In genomic region chr2:33444961-33445360, GRCh38 we compare ENCODE assay signal across 3 cellular contexts.
TF ChIP-seq lines count a peak whose summit lies in the region.

No MANE protein-coding gene starts in this region.

TF ChIP-seq in SK-N-SH, 30 proteins besides CTCF, POLR2A, EP300 and RAD21:
- no peak for TF ChIP-seq RFX5 (IDR thresholded peaks at IDR 0.05; ENCODE audit: low read length)
- no peak for TF ChIP-seq TEAD4 (IDR thresholded peaks at IDR 0.05; ENCODE audit: borderline replicate concordance, insufficient read depth)
- TF ChIP-seq IRF3 (IDR thresholded peaks at IDR 0.05; ENCODE audit: low read depth, low read length): no peak
- TF ChIP-seq, protein P1, sequence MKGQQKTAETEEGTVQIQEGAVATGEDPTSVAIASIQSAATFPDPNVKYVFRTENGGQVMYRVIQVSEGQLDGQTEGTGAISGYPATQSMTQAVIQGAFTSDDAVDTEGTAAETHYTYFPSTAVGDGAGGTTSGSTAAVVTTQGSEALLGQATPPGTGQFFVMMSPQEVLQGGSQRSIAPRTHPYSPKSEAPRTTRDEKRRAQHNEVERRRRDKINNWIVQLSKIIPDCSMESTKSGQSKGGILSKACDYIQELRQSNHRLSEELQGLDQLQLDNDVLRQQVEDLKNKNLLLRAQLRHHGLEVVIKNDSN (IDR thresholded peaks at IDR 0.05; ENCODE audit: borderline replicate concordance, low read depth): no peak
- TF ChIP-seq POLR2AphosphoS5 (IDR thresholded peaks at IDR 0.05; ENCODE audit: low read depth, low read length): no peak
- TF ChIP-seq, protein P2, sequence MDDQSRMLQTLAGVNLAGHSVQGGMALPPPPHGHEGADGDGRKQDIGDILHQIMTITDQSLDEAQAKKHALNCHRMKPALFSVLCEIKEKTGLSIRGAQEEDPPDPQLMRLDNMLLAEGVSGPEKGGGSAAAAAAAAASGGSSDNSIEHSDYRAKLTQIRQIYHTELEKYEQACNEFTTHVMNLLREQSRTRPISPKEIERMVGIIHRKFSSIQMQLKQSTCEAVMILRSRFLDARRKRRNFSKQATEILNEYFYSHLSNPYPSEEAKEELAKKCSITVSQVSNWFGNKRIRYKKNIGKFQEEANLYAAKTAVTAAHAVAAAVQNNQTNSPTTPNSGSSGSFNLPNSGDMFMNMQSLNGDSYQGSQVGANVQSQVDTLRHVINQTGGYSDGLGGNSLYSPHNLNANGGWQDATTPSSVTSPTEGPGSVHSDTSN (IDR thresholded peaks at IDR 0.05): no peak
- TF ChIP-seq MAX (IDR thresholded peaks at IDR 0.05; ENCODE audit: low read depth): no peak
- no peak for TF ChIP-seq TCF12 (IDR thresholded peaks at IDR 0.05)
- no peak for TF ChIP-seq NFIC (IDR thresholded peaks at IDR 0.05; ENCODE audit: borderline replicate concordance)
- no peak for TF ChIP-seq NRF1 (IDR thresholded peaks at IDR 0.05; ENCODE audit: low read depth, low read length)
- no peak for TF ChIP-seq RXRA (IDR thresholded peaks at IDR 0.05; ENCODE audit: borderline replicate concordance, low read depth)

TF ChIP-seq in SK-N-SH treated with all-trans-retinoic acid at 6 μM for 48 hours, 23 proteins besides CTCF, POLR2A, EP300 and RAD21:
- TF ChIP-seq ZC3H10 (CRISPR knock-in tag; IDR thresholded peaks at IDR 0.05) (no peak), BACH2 (CRISPR knock-in tag; IDR thresholded peaks at IDR 0.05; ENCODE audit: borderline replicate concordance) (no peak), TOX (CRISPR knock-in tag; IDR thresholded peaks at IDR 0.05; ENCODE audit: borderline replicate concordance) (no peak), CSDC2 (CRISPR knock-in tag; IDR thresholded peaks at IDR 0.05) (no peak), PPARA (CRISPR knock-in tag; IDR thresholded peaks at IDR 0.05; ENCODE audit: borderline replicate concordance) (no peak), ZNF8 (CRISPR knock-in tag; IDR thresholded peaks at IDR 0.05) (no peak), TCF4 (CRISPR knock-in tag; IDR thresholded peaks at IDR 0.05; ENCODE audit: borderline replicate concordance) (no peak), OSR1 (CRISPR knock-in tag; IDR thresholded peaks at IDR 0.05) (no peak), PATZ1 (CRISPR knock-in tag; IDR thresholded peaks at IDR 0.05; ENCODE audit: borderline replicate concordance) (no peak), ISL1 (CRISPR knock-in tag; IDR thresholded peaks at IDR 0.05) (no peak), ZFP30 (CRISPR knock-in tag; IDR thresholded peaks at IDR 0.05) (no peak), ZNF70 (CRISPR knock-in tag; IDR thresholded peaks at IDR 0.05) (no peak), ZNF565 (CRISPR knock-in tag; conservative IDR thresholded peaks at IDR 0.05; ENCODE audit: low read depth) (no peak)
- TF ChIP-seq, protein P3, sequence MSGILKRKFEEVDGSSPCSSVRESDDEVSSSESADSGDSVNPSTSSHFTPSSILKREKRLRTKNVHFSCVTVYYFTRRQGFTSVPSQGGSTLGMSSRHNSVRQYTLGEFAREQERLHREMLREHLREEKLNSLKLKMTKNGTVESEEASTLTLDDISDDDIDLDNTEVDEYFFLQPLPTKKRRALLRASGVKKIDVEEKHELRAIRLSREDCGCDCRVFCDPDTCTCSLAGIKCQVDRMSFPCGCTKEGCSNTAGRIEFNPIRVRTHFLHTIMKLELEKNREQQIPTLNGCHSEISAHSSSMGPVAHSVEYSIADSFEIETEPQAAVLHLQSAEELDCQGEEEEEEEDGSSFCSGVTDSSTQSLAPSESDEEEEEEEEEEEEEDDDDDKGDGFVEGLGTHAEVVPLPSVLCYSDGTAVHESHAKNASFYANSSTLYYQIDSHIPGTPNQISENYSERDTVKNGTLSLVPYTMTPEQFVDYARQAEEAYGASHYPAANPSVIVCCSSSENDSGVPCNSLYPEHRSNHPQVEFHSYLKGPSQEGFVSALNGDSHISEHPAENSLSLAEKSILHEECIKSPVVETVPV (CRISPR knock-in tag; IDR thresholded peaks at IDR 0.05): no peak
- TF ChIP-seq, protein P4, sequence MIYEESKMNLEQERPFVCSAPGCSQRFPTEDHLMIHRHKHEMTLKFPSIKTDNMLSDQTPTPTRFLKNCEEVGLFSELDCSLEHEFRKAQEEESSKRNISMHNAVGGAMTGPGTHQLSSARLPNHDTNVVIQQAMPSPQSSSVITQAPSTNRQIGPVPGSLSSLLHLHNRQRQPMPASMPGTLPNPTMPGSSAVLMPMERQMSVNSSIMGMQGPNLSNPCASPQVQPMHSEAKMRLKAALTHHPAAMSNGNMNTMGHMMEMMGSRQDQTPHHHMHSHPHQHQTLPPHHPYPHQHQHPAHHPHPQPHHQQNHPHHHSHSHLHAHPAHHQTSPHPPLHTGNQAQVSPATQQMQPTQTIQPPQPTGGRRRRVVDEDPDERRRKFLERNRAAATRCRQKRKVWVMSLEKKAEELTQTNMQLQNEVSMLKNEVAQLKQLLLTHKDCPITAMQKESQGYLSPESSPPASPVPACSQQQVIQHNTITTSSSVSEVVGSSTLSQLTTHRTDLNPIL (CRISPR knock-in tag; IDR thresholded peaks at IDR 0.05; ENCODE audit: low read depth): no peak

TF ChIP-seq in K562, 482 proteins besides CTCF, POLR2A, EP300 and RAD21:
- 0 out of 2 replicates have a peak, but pooled peaks have one; percentile 55 for TF ChIP-seq MEF2A (IDR thresholded peaks at IDR 0.05; ENCODE audit: control insufficient read depth, low read depth, low read length)
- TF ChIP-seq MEF2D (tag; conservative IDR thresholded peaks at IDR 0.05; ENCODE audit: low read depth): peak; percentile 87
- TF ChIP-seq MGA (IDR thresholded peaks at IDR 0.05): no peak
- no peak for TF ChIP-seq ZBTB34 (CRISPR knock-in tag; IDR thresholded peaks at IDR 0.05)
TF ChIP-seq in K562: peak in this region for 2.
